1 cellular context compared by ENCODE assay signal in genomic region chr16:31074073-31074813, GRCh38.
A peak's percentile ranks its signal among the peaks of the same experiment; 100 is the strongest.
TF ChIP-seq lines count a peak whose summit lies in the region.

Gene ZNF646 (plus strand): TSS chr16:31074422. CDS start chr16:31076325, 1,903 bp downstream.
Gene ZNF668 (minus strand): TSS chr16:31074240. CDS start chr16:31064459, 9,781 bp downstream.

TF ChIP-seq in HepG2, 621 proteins besides CTCF, POLR2A, EP300 and RAD21 (continued from another document and continues in another):
- TF ChIP-seq CREB3 (CRISPR knock-in tag; IDR thresholded peaks at IDR 0.05) (no peak), POGZ (CRISPR knock-in tag; IDR thresholded peaks at IDR 0.05) (no peak; the same call in none of the 2 replicates), ZNF350 (CRISPR knock-in tag; IDR thresholded peaks at IDR 0.05; ENCODE audit: borderline replicate concordance, low read depth) (peak; percentile 92), TIGD3 (CRISPR knock-in tag; IDR thresholded peaks at IDR 0.05; ENCODE audit: borderline replicate concordance) (0 out of 2 replicates have a peak, but pooled peaks have one; percentile 19), ZNF564 (CRISPR knock-in tag; IDR thresholded peaks at IDR 0.05) (no peak), CBFB (CRISPR knock-in tag; IDR thresholded peaks at IDR 0.05) (peak; percentile 78; the same call in 1 of the 2 replicates), ZNF580 (CRISPR knock-in tag; IDR thresholded peaks at IDR 0.05; ENCODE audit: borderline replicate concordance, low read depth) (peak; percentile 79), MATR3 (CRISPR knock-in tag; IDR thresholded peaks at IDR 0.05) (no peak), MED13 (CRISPR knock-in tag; IDR thresholded peaks at IDR 0.05) (peak; percentile 57; the same call in 1 of the 2 replicates), ZNF430 (CRISPR knock-in tag; IDR thresholded peaks at IDR 0.05) (peak; percentile 31; the same call in 1 of the 2 replicates), TRIM22 (IDR thresholded peaks at IDR 0.05) (no peak), MIER3 (CRISPR knock-in tag; IDR thresholded peaks at IDR 0.05; ENCODE audit: borderline replicate concordance) (peak; percentile 68; the same call in 1 of the 2 replicates), SOX6 (IDR thresholded peaks at IDR 0.05) (no peak), SOX6 (CRISPR knock-in tag; IDR thresholded peaks at IDR 0.05) (peak; percentile 78), ZNF362 (CRISPR knock-in tag; IDR thresholded peaks at IDR 0.05; ENCODE audit: borderline replicate concordance) (peak; percentile 49; the same call in 1 of the 2 replicates), SALL1 (CRISPR knock-in tag; IDR thresholded peaks at IDR 0.05) (peak; percentile 74; the same call in 1 of the 2 replicates), ZNF781 (CRISPR knock-in tag; IDR thresholded peaks at IDR 0.05; ENCODE audit: borderline replicate concordance, not compliant biosample characterization) (no peak), ZFP91 (CRISPR knock-in tag; IDR thresholded peaks at IDR 0.05; ENCODE audit: borderline replicate concordance) (peak; percentile 86), ZNF333 (CRISPR knock-in tag; IDR thresholded peaks at IDR 0.05; ENCODE audit: borderline replicate concordance) (peak; percentile 75; the same call in 1 of the 2 replicates), ZFYVE20 (CRISPR knock-in tag; IDR thresholded peaks at IDR 0.05; ENCODE audit: borderline replicate concordance, low read depth) (no peak), IRX3 (CRISPR knock-in tag; IDR thresholded peaks at IDR 0.05; ENCODE audit: borderline replicate concordance, low read depth) (0 out of 2 replicates have a peak, but pooled peaks have one; percentile 76), ZFP36L1 (CRISPR knock-in tag; IDR thresholded peaks at IDR 0.05) (no peak), PHF21A (CRISPR knock-in tag; IDR thresholded peaks at IDR 0.05) (peak; percentile 85; the same call in 1 of the 2 replicates), MTERF4 (CRISPR knock-in tag; IDR thresholded peaks at IDR 0.05) (no peak), JDP2 (CRISPR knock-in tag; IDR thresholded peaks at IDR 0.05; ENCODE audit: borderline replicate concordance) (no peak), SALL2 (CRISPR knock-in tag; IDR thresholded peaks at IDR 0.05) (peak; percentile 90; the same call in 1 of the 2 replicates), PAX8 (CRISPR knock-in tag; IDR thresholded peaks at IDR 0.05; ENCODE audit: borderline replicate concordance) (no peak; the same call in 1 of the 2 replicates), SNAPC4 (CRISPR knock-in tag; IDR thresholded peaks at IDR 0.05) (no peak), ZNF329 (CRISPR knock-in tag; IDR thresholded peaks at IDR 0.05; ENCODE audit: low read depth) (no peak), ZNF33B (CRISPR knock-in tag; IDR thresholded peaks at IDR 0.05) (peak; percentile 98), ZSCAN5A (CRISPR knock-in tag; IDR thresholded peaks at IDR 0.05; ENCODE audit: borderline replicate concordance) (peak; percentile 85; the same call in 1 of the 2 replicates), NCOR1 (IDR thresholded peaks at IDR 0.05; ENCODE audit: borderline replicate concordance, low read length) (peak; percentile 59; the same call in 1 of the 2 replicates), MAFG (CRISPR knock-in tag; IDR thresholded peaks at IDR 0.05) (no peak), RCOR2 (CRISPR knock-in tag; IDR thresholded peaks at IDR 0.05) (peak; percentile 60), UBTF (CRISPR knock-in tag; IDR thresholded peaks at IDR 0.05) (peak; percentile 89), NR1H2 (CRISPR knock-in tag; IDR thresholded peaks at IDR 0.05; ENCODE audit: borderline replicate concordance, low read depth) (no peak), CAMTA2 (CRISPR knock-in tag; IDR thresholded peaks at IDR 0.05; ENCODE audit: borderline replicate concordance) (no peak), ZBTB26 (CRISPR knock-in tag; IDR thresholded peaks at IDR 0.05; ENCODE audit: borderline replicate concordance) (0 out of 2 replicates have a peak, but pooled peaks have one; percentile 64)
